In genomic region chr1:107831921-107832320, GRCh38 we compare ENCODE assay signal across 16 cellular contexts.
DNase-seq lines count a peak whose midpoint lies in the region; ATAC-seq and TF ChIP-seq lines count a peak whose summit lies in the region.
"Had no signal": no experiment of that assay in that cellular context is flagged by ENCODE, and none has a peak within 500 bp of the region (broad histone marks: within the 10 kb centered on the region; RNA-seq: fewer than 3 reads in every experiment).

No MANE protein-coding gene starts in this region.

- H3K27ac ChIP-seq in thyroid gland: peak overlapping the region; percentile 19 to 57 (median 21)
- H3K27ac ChIP-seq: SJCRH30 had no signal

- DNase-seq in DMS79 (lab: John Stamatoyannopoulos, UW) (peak; percentile 34), activated B cell treated with CpG ODN at 0.5 μM for 24 hours (no peak), naive B cell (no peak), thyroid gland (peak; percentile 78 to 82), 8988T (no peak), COR-L47 (lab: John Stamatoyannopoulos, UW) (no peak)
- DNase-seq in activated CD4-positive, CD25-positive, alpha-beta regulatory T cell treated with anti-CD3 and anti-CD28 coated beads, Interleukin-2, amount 50 U/mL, for 72 hours: no peak
- DNase-seq: AML-193; CD4-positive, CD25-positive, alpha-beta regulatory T cell; KG1; NCI-H1417; NCI-H187; NCI-H2107; NCI-H345; NCI-H524 treated with DMSO at 0.1 percent for 48 hours; SJCRH30 had no signal

- H3K9me3 ChIP-seq in thyroid gland: no peaks in the 10 kb centered on the region
- H3K9me3 ChIP-seq: SJCRH30 had no signal

- intact Hi-C loops in activated B cell treated with CpG ODN at 0.5 μM for 24 hours (cut with micrococcal nuclease): no loop called here
- intact Hi-C loops in thyroid gland (cut with DNase I): loop anchor here (10.0 kb wide), 1 partner anchor 47 kb away; no protein-coding TSS in a partner anchor

- H3K27me3 Mint-ChIP-seq in activated B cell treated with CpG ODN at 0.5 μM for 24 hours (no peaks in the 10 kb centered on the region), naive B cell (no peaks in the 10 kb centered on the region)
- H3K27me3 Mint-ChIP-seq: CD4-positive, CD25-positive, alpha-beta regulatory T cell had no signal

- 46 to 48% methylated on average over 2 of the region's 2 CpGs for WGBS in thyroid gland, 2 donors

- ATAC-seq in activated B cell treated with CpG ODN at 0.5 μM for 24 hours (ENCODE audit: low read depth): no peak
- ATAC-seq in naive B cell (ENCODE audit: low read depth in 2 of 2): no peak

- no peak for TF ChIP-seq POLR2A in thyroid gland (IDR thresholded peaks at IDR 0.05)

- peak overlapping the region; percentile 44 for H3K27ac Mint-ChIP-seq in activated B cell treated with CpG ODN at 0.5 μM for 24 hours
- H3K27ac Mint-ChIP-seq in naive B cell: peak overlapping the region; percentile 81 to 98 (median 88)

- TF ChIP-seq CTCF in activated B cell treated with CpG ODN at 0.5 μM for 24 hours (IDR thresholded peaks at IDR 0.05) (no peak), thyroid gland (IDR thresholded peaks at IDR 0.05) (no peak)

- H3K36me3 ChIP-seq in thyroid gland: no peaks in the 10 kb centered on the region
- H3K36me3 ChIP-seq: SJCRH30 had no signal

- no peaks in the 10 kb centered on the region for H3K9me3 Mint-ChIP-seq in activated B cell treated with CpG ODN at 0.5 μM for 24 hours
- peaks cover 0 to 5% (median 0%) of the 10 kb centered on the region in 7 donors for H3K9me3 Mint-ChIP-seq in naive B cell

- peaks cover 10 to 17% of the 10 kb centered on the region in 2 donors for H3K4me1 ChIP-seq in thyroid gland

- H3K4me3 ChIP-seq in thyroid gland (replicated peaks in 1 of 3): no peak overlapping the region
- H3K4me3 ChIP-seq: SJCRH30 had no signal

- H3K36me3 Mint-ChIP-seq in activated B cell treated with CpG ODN at 0.5 μM for 24 hours (ENCODE audit: low read depth): no peaks in the 10 kb centered on the region
- peaks cover 3 to 8% of the 10 kb centered on the region in 2 donors for H3K36me3 Mint-ChIP-seq in naive B cell
- H3K36me3 Mint-ChIP-seq: CD4-positive, CD25-positive, alpha-beta regulatory T cell had no signal

- POLR2A ChIA-PET in activated B cell treated with CpG ODN at 0.5 μM for 24 hours (lab: Charles Lee): interaction anchor here (1.7 to 1.9 kb wide), 3 partner anchors 10 to 36 kb away, joined by 5 to 8 read pairs (median 5); no protein-coding TSS in a partner anchor

- H3K4me1 Mint-ChIP-seq in activated B cell treated with CpG ODN at 0.5 μM for 24 hours: peaks cover 94% of the 10 kb centered on the region
- peaks cover 73 to 95% (median 86%) of the 10 kb centered on the region in 3 donors for H3K4me1 Mint-ChIP-seq in naive B cell

- H3K4me3 Mint-ChIP-seq in activated B cell treated with CpG ODN at 0.5 μM for 24 hours (no peak overlapping the region), naive B cell (peak overlapping the region in 7 of 8 donors; percentile 22 to 83 (median 70))
- H3K4me3 Mint-ChIP-seq: CD4-positive, CD25-positive, alpha-beta regulatory T cell had no signal

- CTCF ChIA-PET in activated B cell treated with CpG ODN at 0.5 μM for 24 hours (lab: Charles Lee): interaction anchor here (1.0 kb wide), 1 partner anchor 132 kb away, joined by 3 read pairs; no protein-coding TSS in a partner anchor

- no peaks in the 10 kb centered on the region for H3K27me3 ChIP-seq in thyroid gland
- H3K27me3 ChIP-seq: SJCRH30 had no signal

Comparison
In these comparisons a context has a peak if more than half of its experiments do, and no peak if none do; other contexts are left out.
1. DNase-seq: peak in DMS79 (single experiment) and thyroid gland (2 of 2); none in activated B cell treated with CpG ODN at 0.5 μM for 24 hours (single experiment), naive B cell (single experiment), activated CD4-positive, CD25-positive, alpha-beta regulatory T cell treated with anti-CD3 and anti-CD28 coated beads, Interleukin-2, amount 50 U/mL, for 72 hours (single experiment), 8988T (single experiment) and COR-L47 (single experiment).